In genomic region chr3:134029734-134030381, GRCh38 we compare ENCODE assay signal across 8 cellular contexts. TPM values are rescaled to one million over a fixed set of nuclear protein-coding genes. Genes with fewer than 3 reads are reported as not detected.
DNase-seq lines count a peak whose midpoint lies in the region; ATAC-seq and TF ChIP-seq lines count a peak whose summit lies in the region.

TSS of gene SLCO2A1 (minus strand) at chr3:134029925. CDS start at chr3:134029802, 123 bp downstream.

- H3K36me3 ChIP-seq in HEK293 (ENCODE audit: control insufficient read depth in 2 of 2, insufficient read depth in 1 of 2, low read length in 2 of 2) = no peaks in the 10 kb centered on the region

- peak within 1 kb of the TSS; percentile 58 for H3K4me3 ChIP-seq in HEK293 (ENCODE audit: low read depth, low read length)

- H3K27ac ChIP-seq in HEK293 (ENCODE audit: extremely low read depth, low read depth, low read length) = peak within 1 kb of the TSS; percentile 70; the same call in 1 of the 2 replicates

- CTCF ChIA-PET in HEK293 (lab: Yijun Ruan, JAX) = interaction anchor here (0.7 kb wide), 1 partner anchor 457 kb away, joined by 3 read pairs; no protein-coding TSS in a partner anchor

- POLR2A ChIA-PET in HEK293 (lab: Yijun Ruan, JAX) = no interaction called here

- DNase-seq in AG08395 (ENCODE audit: low spot score) = peak; percentile 48
- DNase-seq in activated T-cell treated with anti-CD3 and anti-CD28 coated beads, Interleukin-2, amount 50 U/mL, for 72 hours = peak; percentile 23 to 32
- DNase-seq in left ventricle myocardium superior = peak; percentile 48
- DNase-seq in progenitor cell of endocrine pancreas (ENCODE audit: low spot score, unreplicated experiment) = peak; percentile 66
- DNase-seq in dedifferentiated amniotic fluid mesenchymal stem cell (ENCODE audit: extremely low spot score) = no peak
- no peak for DNase-seq in effector CD8-positive, alpha-beta T cell (lab: John Stamatoyannopoulos, UW)

- H3K9me3 ChIP-seq in HEK293 (ENCODE audit: control insufficient read depth, insufficient read depth, low read depth, low read length) = no peaks in the 10 kb centered on the region

- H3K4me3 Mint-ChIP-seq in activated T-cell treated with anti-CD3 and anti-CD28 coated beads, Interleukin-2, amount 50 U/mL, for 72 hours = peak within 1 kb of the TSS; percentile 66 to 82
- H3K4me3 Mint-ChIP-seq in progenitor cell of endocrine pancreas (ENCODE audit: low read depth) = peak within 1 kb of the TSS; percentile 85

- intact Hi-C loops in left ventricle myocardium superior (cut with micrococcal nuclease) = no loop called here

- no peak within 1 kb of the TSS for H3K27ac Mint-ChIP-seq in activated T-cell treated with anti-CD3 and anti-CD28 coated beads, Interleukin-2, amount 50 U/mL, for 72 hours
- H3K27ac Mint-ChIP-seq in progenitor cell of endocrine pancreas = peak within 1 kb of the TSS; percentile 97

- H3K4me1 Mint-ChIP-seq in activated T-cell treated with anti-CD3 and anti-CD28 coated beads, Interleukin-2, amount 50 U/mL, for 72 hours (ENCODE audit: low read depth) = peaks cover 4% of the 10 kb centered on the region
- peaks cover 35% of the 10 kb centered on the region for H3K4me1 Mint-ChIP-seq in progenitor cell of endocrine pancreas (ENCODE audit: low read depth)

- TF ChIP-seq CTCF in HEK293 (tag by site-specific recombination; IDR thresholded peaks at IDR 0.05) = no peak
- TF ChIP-seq CTCF in progenitor cell of endocrine pancreas (IDR thresholded peaks at IDR 0.05; ENCODE audit: unreplicated experiment) = no peak

- H3K9me3 Mint-ChIP-seq in activated T-cell treated with anti-CD3 and anti-CD28 coated beads, Interleukin-2, amount 50 U/mL, for 72 hours = no peaks in the 10 kb centered on the region
- H3K9me3 Mint-ChIP-seq in progenitor cell of endocrine pancreas (ENCODE audit: low read depth) = no peaks in the 10 kb centered on the region

- H3K4me1 ChIP-seq in HEK293 (ENCODE audit: control insufficient read depth, insufficient read depth, low read length) = 0 out of 2 replicates have a peak, but pooled peaks cover 2% of the 10 kb centered on the region

- peaks cover 47% of the 10 kb centered on the region for H3K27me3 Mint-ChIP-seq in activated T-cell treated with anti-CD3 and anti-CD28 coated beads, Interleukin-2, amount 50 U/mL, for 72 hours (ENCODE audit: low read depth)
- H3K27me3 Mint-ChIP-seq in progenitor cell of endocrine pancreas = peaks cover 23% of the 10 kb centered on the region

- peak; percentile 47 to 69 for ATAC-seq in activated T-cell treated with anti-CD3 and anti-CD28 coated beads, Interleukin-2, amount 50 U/mL, for 72 hours (replicated peaks in 1 of 2)
- ATAC-seq in left ventricle myocardium superior (peak; percentile 76), GM18511 (IDR thresholded peaks at IDR 0.05; ENCODE audit: unreplicated experiment) (no peak)

- H3K36me3 Mint-ChIP-seq in activated T-cell treated with anti-CD3 and anti-CD28 coated beads, Interleukin-2, amount 50 U/mL, for 72 hours (ENCODE audit: insufficient read depth in 2 of 2) = no peaks in the 10 kb centered on the region
- no peaks in the 10 kb centered on the region for H3K36me3 Mint-ChIP-seq in progenitor cell of endocrine pancreas (ENCODE audit: insufficient read depth)

TF ChIP-seq in HEK293, 187 proteins besides CTCF, POLR2A, EP300 and RAD21 (continues in another document):
- TF ChIP-seq GLI4 (tag by site-specific recombination; IDR thresholded peaks at IDR 0.05) (0 out of 2 replicates have a peak, but pooled peaks have one; percentile 29), ZNF639 (tag by site-specific recombination; IDR thresholded peaks at IDR 0.05) (no peak), ZNF544 (tag by site-specific recombination; IDR thresholded peaks at IDR 0.05) (no peak), ZNF624 (tag by site-specific recombination; IDR thresholded peaks at IDR 0.05) (no peak), ZNF701 (tag by site-specific recombination; IDR thresholded peaks at IDR 0.05) (no peak), ZNF433 (tag by site-specific recombination; IDR thresholded peaks at IDR 0.05; ENCODE audit: low read depth) (no peak), ZNF19 (tag by site-specific recombination; IDR thresholded peaks at IDR 0.05; ENCODE audit: low read depth) (no peak), ZNF202 (tag by site-specific recombination; IDR thresholded peaks at IDR 0.05; ENCODE audit: borderline replicate concordance) (no peak), TCF7L2 (IDR thresholded peaks at IDR 0.05; ENCODE audit: borderline replicate concordance, low read depth, low read length) (no peak), ZNF830 (tag by site-specific recombination; IDR thresholded peaks at IDR 0.05; ENCODE audit: low read depth) (no peak), MYNN (tag by site-specific recombination; IDR thresholded peaks at IDR 0.05; ENCODE audit: borderline replicate concordance) (no peak), ZNF169 (tag by site-specific recombination; IDR thresholded peaks at IDR 0.05) (no peak), KLF17 (tag by site-specific recombination; IDR thresholded peaks at IDR 0.05) (no peak), ZNF174 (tag by site-specific recombination; IDR thresholded peaks at IDR 0.05) (no peak), BCL6B (tag by site-specific recombination; IDR thresholded peaks at IDR 0.05) (no peak), ZNF404 (tag by site-specific recombination; IDR thresholded peaks at IDR 0.05) (no peak), ZFP69B (tag by site-specific recombination; IDR thresholded peaks at IDR 0.05) (peak; percentile 42; the same call in 1 of the 2 replicates), ZNF148 (tag by site-specific recombination; IDR thresholded peaks at IDR 0.05; ENCODE audit: borderline replicate concordance) (no peak)

RNA-seq across cellular contexts. Expression of gene SLCO2A1, which starts in this region (rescaled TPM):
- total RNA-seq in activated T-cell treated with anti-CD3 and anti-CD28 coated beads, Interleukin-2, amount 50 U/mL, for 72 hours = under 1 TPM in 1 of 2 donors, not detected in 1; 0.10 TPM
- total RNA-seq in left ventricle myocardium superior (11.6 TPM), progenitor cell of endocrine pancreas (27.9 and 28.9 TPM in 2 replicates)

Comparison
In these comparisons a context has a peak if more than half of its experiments do, and no peak if none do; other contexts are left out.
1. RNA of gene SLCO2A1 (total RNA-seq): 27.9 to 28.9 TPM in progenitor cell of endocrine pancreas and 11.6 TPM in left ventricle myocardium superior (single experiment); 0.10 TPM in activated T-cell treated with anti-CD3 and anti-CD28 coated beads, Interleukin-2, amount 50 U/mL, for 72 hours; every median in the first group is over 10 times any median in the second.
2. Peak in DNase-seq and ATAC-seq in activated T-cell treated with anti-CD3 and anti-CD28 coated beads, Interleukin-2, amount 50 U/mL, for 72 hours; RNA of the gene not detected or under 1 TPM.
3. DNase-seq: peak in AG08395 (single experiment), left ventricle myocardium superior (single experiment) and progenitor cell of endocrine pancreas (single experiment); none in dedifferentiated amniotic fluid mesenchymal stem cell (single experiment) and effector CD8-positive, alpha-beta T cell (single experiment).